Comparison of ENCODE assay signal across 19 cellular contexts in genomic region chr11:77200351-77200750, GRCh38.
DNase-seq lines count a peak whose midpoint lies in the region; ATAC-seq and TF ChIP-seq lines count a peak whose summit lies in the region.
"Had no signal": no experiment of that assay in that cellular context is flagged by ENCODE, and none has a peak within 500 bp of the region (broad histone marks: within the 10 kb centered on the region; RNA-seq: fewer than 3 reads in every experiment).

No MANE protein-coding gene starts in this region.

- H4K20me1 ChIP-seq in osteoblast (ENCODE audit: insufficient read depth, low read length), result no peaks in the 10 kb centered on the region

- H3K27me3 Mint-ChIP-seq in activated T-helper 17 cell treated with anti-CD3 and anti-CD28 coated beads, Interleukin-2, amount 50 U/mL, for 72 hours, result no peaks in the 10 kb centered on the region
- H3K27me3 Mint-ChIP-seq: B cell; CD4-positive, alpha-beta T cell had no signal

- H3K27ac ChIP-seq in osteoblast (ENCODE audit: low read depth, low read length), result no peak overlapping the region
- no peak overlapping the region for H3K27ac ChIP-seq in transverse colon
- H3K27ac ChIP-seq: HL-60 had no signal

- no peak overlapping the region for H2AFZ ChIP-seq in osteoblast (ENCODE audit: low read length)

- intact Hi-C loops in cardiac septum (cut with DNase I) (no loop called here), left cardiac atrium (cut with DNase I) (no loop called here), transverse colon (cut with DNase I; ENCODE audit: low total_unique reads) (no loop called here)

- H3K27me3 ChIP-seq in osteoblast (ENCODE audit: insufficient read depth, low read length), result no peaks in the 10 kb centered on the region
- H3K27me3 ChIP-seq in transverse colon, result no peaks in the 10 kb centered on the region

- no peak overlapping the region for H3K4me2 ChIP-seq in osteoblast (ENCODE audit: insufficient read depth, low read length)

- H3K27ac Mint-ChIP-seq in activated T-helper 17 cell treated with anti-CD3 and anti-CD28 coated beads, Interleukin-2, amount 50 U/mL, for 72 hours, result peak overlapping the region; percentile 62
- H3K27ac Mint-ChIP-seq: B cell; CD4-positive, alpha-beta T cell; HFFc6 had no signal

- H3K4me3 ChIP-seq in osteoblast (ENCODE audit: insufficient read depth, low read length) (no peak overlapping the region), transverse colon (no peak overlapping the region)
- H3K4me3 ChIP-seq: GM12878 had no signal

- TF ChIP-seq EP300 in transverse colon (IDR thresholded peaks at IDR 0.05; ENCODE audit: low read depth), result no peak

- H3K36me3 ChIP-seq in osteoblast (ENCODE audit: insufficient read depth, low read length), result no peaks in the 10 kb centered on the region
- H3K36me3 ChIP-seq in transverse colon, result no peaks in the 10 kb centered on the region

- no peaks in the 10 kb centered on the region for H3K79me2 ChIP-seq in osteoblast (ENCODE audit: insufficient read depth, low read length)

- no peaks in the 10 kb centered on the region for H3K4me1 Mint-ChIP-seq in activated T-helper 17 cell treated with anti-CD3 and anti-CD28 coated beads, Interleukin-2, amount 50 U/mL, for 72 hours
- H3K4me1 Mint-ChIP-seq: B cell had no signal

- H3K4me1 ChIP-seq in osteoblast (ENCODE audit: insufficient read depth, low read length) (no peaks in the 10 kb centered on the region), transverse colon (peaks cover 0 to 3% (median 0%) of the 10 kb centered on the region in 4 donors)
- H3K4me1 ChIP-seq: Caco-2 had no signal

- H3K4me3 Mint-ChIP-seq in activated T-helper 17 cell treated with anti-CD3 and anti-CD28 coated beads, Interleukin-2, amount 50 U/mL, for 72 hours, result no peak overlapping the region
- H3K4me3 Mint-ChIP-seq: B cell; CD4-positive, alpha-beta T cell; HFFc6 had no signal

- no peak for ATAC-seq in left cardiac atrium
- ATAC-seq in activated T-helper 17 cell treated with anti-CD3 and anti-CD28 coated beads, Interleukin-2, amount 50 U/mL, for 72 hours (replicated peaks), result no peak
- ATAC-seq: GM12878, HCT116 had no signal

- no peaks in the 10 kb centered on the region for H3K9me3 Mint-ChIP-seq in activated T-helper 17 cell treated with anti-CD3 and anti-CD28 coated beads, Interleukin-2, amount 50 U/mL, for 72 hours
- H3K9me3 Mint-ChIP-seq: CD4-positive, alpha-beta T cell had no signal

- no peaks in the 10 kb centered on the region for H3K36me3 Mint-ChIP-seq in activated T-helper 17 cell treated with anti-CD3 and anti-CD28 coated beads, Interleukin-2, amount 50 U/mL, for 72 hours (ENCODE audit: low read depth)

- TF ChIP-seq CTCF in osteoblast (IDR thresholded peaks at IDR 0.05; ENCODE audit: extremely low read depth, low read depth, low read length), result no peak
- TF ChIP-seq CTCF in transverse colon (IDR thresholded peaks at IDR 0.05), result no peak

- no peak for TF ChIP-seq POLR2A in transverse colon (IDR thresholded peaks at IDR 0.05)

- in situ Hi-C loops in transverse colon (cut with MboI; ENCODE audit: low pct_ligation_motif_present in 1 of 4, low pct_unique_long_range_greater_than_20kb in 1 of 4, low sequenced_read_pairs in 3 of 4), result no loop called here

- WGBS in transverse colon (ENCODE audit: low coverage in 1 of 2), 2 donors, result 92% methylated on average over 3 of the region's 3 CpGs; no CpG with 5 or more reads in 1 of the 2 donors

- DNase-seq in cardiac septum (ENCODE audit: low spot score) (peak; percentile 58), left cardiac atrium (no peak), osteoblast (ENCODE audit: insufficient read length, low spot score, missing footprints) (peak; percentile 67), transverse colon (no peak), NCI-H2227 treated with DMSO at 0.1 percent for 48 hours (lab: John Stamatoyannopoulos, UW) (no peak), GF-D8 (lab: John Stamatoyannopoulos, UW) (no peak)
- DNase-seq: C1 segment of cervical spinal cord, DMS79, GDM1, GOT3, H7, HFFc6 had no signal

- H3K9me3 ChIP-seq in osteoblast (ENCODE audit: low read depth, low read length), result no peaks in the 10 kb centered on the region
- H3K9me3 ChIP-seq in transverse colon, result no peaks in the 10 kb centered on the region
- H3K9me3 ChIP-seq: Caco-2 had no signal

Comparison
In these comparisons a context has a peak if more than half of its experiments do, and no peak if none do; other contexts are left out.
1. DNase-seq: peak in cardiac septum (single experiment) and osteoblast (single experiment); none in left cardiac atrium (single experiment), transverse colon (single experiment), NCI-H2227 treated with DMSO at 0.1 percent for 48 hours (single experiment) and GF-D8 (single experiment).